ENCODE assay signal across 8 cellular contexts in the genomic region with DNA sequence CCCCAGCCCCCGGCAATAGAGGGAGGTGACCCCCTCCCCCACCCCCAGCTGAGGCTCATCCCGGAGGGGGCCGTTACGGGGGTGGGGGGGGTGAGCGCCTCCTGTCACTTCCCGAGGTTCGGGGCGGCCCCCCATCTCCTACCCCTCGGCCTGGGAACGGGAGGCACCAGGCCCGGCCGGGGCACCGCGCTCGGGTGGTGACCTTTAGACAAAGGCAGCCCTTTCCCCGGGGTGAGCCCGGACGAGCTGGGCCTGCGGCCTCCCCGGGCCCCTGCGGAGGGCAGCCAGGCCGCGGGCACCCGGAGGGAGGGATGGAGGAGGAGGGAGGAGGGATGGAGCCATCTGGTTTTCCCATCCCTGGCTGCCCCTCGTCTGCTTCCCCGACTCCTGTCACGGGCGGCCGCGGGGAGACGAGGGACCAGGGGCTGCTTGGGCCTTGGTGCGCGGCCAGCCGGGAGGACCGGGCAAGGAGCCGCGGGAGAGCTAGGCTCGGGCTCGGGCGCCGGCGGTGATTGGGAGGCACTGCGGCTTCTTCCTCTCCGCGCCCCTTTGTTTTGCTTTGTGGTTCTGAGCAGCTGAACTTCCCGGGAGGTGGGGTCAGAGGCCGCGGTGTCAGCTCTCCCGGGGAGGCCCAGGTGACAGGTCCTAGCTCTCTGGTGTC. TPM values are rescaled to one million over a fixed set of nuclear protein-coding genes. Genes with fewer than 3 reads are reported as not detected.
A peak's percentile ranks its signal among the peaks of the same experiment; 100 is the strongest.
DNase-seq lines count a peak whose midpoint lies in the region; ATAC-seq and TF ChIP-seq lines count a peak whose summit lies in the region.

No MANE protein-coding gene starts in this region.

- intact Hi-C loops in left ventricle myocardium superior (cut with micrococcal nuclease): no loop called here
- intact Hi-C loops in psoas muscle (cut with DNase I): loop anchor here in 1 of 2 donors (2.0 kb wide), 2 partner anchors 55 to 89 kb away; no protein-coding TSS in a partner anchor

- H3K9me3 ChIP-seq in SJCRH30 (replicated peaks) (no peaks in the 10 kb centered on the region), psoas muscle (no peaks in the 10 kb centered on the region)

- no peaks in the 10 kb centered on the region; the same call in 1 of the 2 replicates for H3K4me1 ChIP-seq in SJCRH30
- peaks cover 36% of the 10 kb centered on the region for H3K4me1 ChIP-seq in psoas muscle

- WGBS in psoas muscle, 3 donors: 1% methylated on average over 39 to 49 of the region's 49 CpGs

- no peak for TF ChIP-seq CTCF in psoas muscle (IDR thresholded peaks at IDR 0.05)

- ATAC-seq in left ventricle myocardium superior: peak; percentile 18
- ATAC-seq in psoas muscle: peak; percentile 9 to 39 (median 14)
- ATAC-seq in HG02678 (IDR thresholded peaks at IDR 0.05; ENCODE audit: unreplicated experiment): no peak

- peak overlapping the region; percentile 29 for H3K27ac ChIP-seq in SJCRH30
- H3K27ac ChIP-seq in psoas muscle: peak overlapping the region; percentile 100

- no peaks in the 10 kb centered on the region for H3K27me3 ChIP-seq in SJCRH30
- no peaks in the 10 kb centered on the region for H3K27me3 ChIP-seq in psoas muscle (ENCODE audit: insufficient read depth in 3 of 3, low read length in 2 of 3)

- H3K36me3 ChIP-seq in SJCRH30: no peaks in the 10 kb centered on the region
- H3K36me3 ChIP-seq in psoas muscle (ENCODE audit: insufficient read depth in 1 of 2, low read depth in 1 of 2): no peaks in the 10 kb centered on the region

- H3K4me3 ChIP-seq in SJCRH30 (peak overlapping the region; percentile 99), psoas muscle (peak overlapping the region; percentile 100)

- DNase-seq in SIG-M5 treated with dmso at 0.1 percent for 504 hours (lab: John Stamatoyannopoulos, UW; ENCODE audit: unreplicated experiment) (peak; percentile 43), SIG-M5 (lab: John Stamatoyannopoulos, UW) (no peak), SJCRH30 (peak; percentile 64 to 65), amniotic epithelial cell (ENCODE audit: low read depth) (peak; percentile 38), left ventricle myocardium superior (peak; percentile 70), psoas muscle (peak; percentile 55 to 74), SKM-1 treated with dmso at 0.1 percent for 144 hours (lab: John Stamatoyannopoulos, UW; ENCODE audit: unreplicated experiment) (no peak)

RNA-seq across cellular contexts. Expression of a gene that starts 1.1 kb away (rescaled TPM):
- total RNA-seq in SJCRH30 (2014; rRNA removed; shearing (Covaris generic)): 0.95 and 3.9 TPM in 2 replicates
- total RNA-seq in left ventricle myocardium superior: 9.5 TPM
- total RNA-seq in psoas muscle: 10 to 100 TPM in 3 of 4 donors, 1 to 10 TPM in 1; 9.6 to 22.4 (median 13.7) TPM
- 1 to 10 TPM; 3.1 to 9.9 (median 4.9) TPM for polyA plus RNA-seq in psoas muscle

RNA-seq across cellular contexts. Expression of a gene that starts 37.1 kb away (rescaled TPM):
- not detected in 2 replicates for total RNA-seq in SJCRH30 (2014; rRNA removed; shearing (Covaris generic))
- total RNA-seq in left ventricle myocardium superior: 0.47 TPM
- total RNA-seq in psoas muscle: under 1 TPM; 0.13 to 0.73 (median 0.32) TPM
- polyA plus RNA-seq in psoas muscle: under 1 TPM; 0.06 to 0.42 (median 0.08) TPM

Comparison
In these comparisons a context has a peak if more than half of its experiments do, and no peak if none do; other contexts are left out.
1. DNase-seq: peak in SIG-M5 treated with dmso at 0.1 percent for 504 hours (single experiment), SJCRH30 (2 of 2), amniotic epithelial cell (single experiment), left ventricle myocardium superior (single experiment) and psoas muscle (2 of 2); none in SIG-M5 (single experiment) and SKM-1 treated with dmso at 0.1 percent for 144 hours (single experiment).